In the genomic region with DNA sequence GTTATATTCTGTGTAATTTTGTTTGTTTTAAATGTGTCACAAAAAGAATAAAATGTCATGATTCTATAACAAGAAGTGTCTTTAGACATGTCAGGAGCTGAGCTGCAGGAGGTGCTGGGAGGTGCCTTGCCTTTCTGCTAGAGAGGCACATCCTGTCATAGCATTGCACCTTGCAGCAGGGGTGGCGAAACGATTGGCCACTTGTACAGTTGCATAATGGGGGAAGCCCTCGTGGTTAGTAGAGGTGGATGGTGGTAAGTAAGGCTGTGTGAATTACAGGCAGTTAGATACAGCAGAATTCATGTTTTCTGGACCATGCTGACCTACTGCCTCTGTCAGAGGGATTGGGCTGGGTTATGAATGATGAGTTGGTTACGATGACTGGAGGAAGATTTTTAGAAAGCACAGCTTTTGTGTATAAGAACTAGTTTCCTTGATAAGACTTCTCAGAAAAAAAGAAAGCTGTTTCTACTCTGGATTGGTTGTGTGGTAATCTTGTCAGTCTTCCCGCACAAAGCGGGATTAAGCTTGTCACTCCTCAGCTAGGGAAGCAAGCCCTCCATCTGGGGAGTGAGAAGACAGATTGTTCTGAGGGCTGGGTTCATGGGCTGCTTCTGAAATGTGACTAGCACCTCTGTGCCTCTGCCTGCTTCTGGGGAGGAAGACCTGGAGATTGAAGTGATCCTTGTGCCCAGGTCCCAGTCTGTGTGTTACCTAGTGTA, we compare ENCODE assay signal across 8 cellular contexts.
DNase-seq lines count a peak whose midpoint lies in the region; ATAC-seq, FAIRE-seq and TF ChIP-seq lines count a peak whose summit lies in the region.
"Had no signal": no experiment of that assay in that cellular context is flagged by ENCODE, and none has a peak within 500 bp of the region (broad histone marks: within the 10 kb centered on the region; RNA-seq: fewer than 3 reads in every experiment).

No MANE protein-coding gene starts in this region.

- no peak for TF ChIP-seq RAD21 in IMR-90 (IDR thresholded peaks at IDR 0.05; ENCODE audit: low read length)
- no peak for TF ChIP-seq RAD21 in GM12878 (IDR thresholded peaks at IDR 0.05; ENCODE audit: insufficient read depth, low read depth, low read length)

- H3K27ac ChIP-seq in IMR-90 (ENCODE audit: insufficient read depth, low read length), result no peak overlapping the region
- H3K27ac ChIP-seq in GM12878 (ENCODE audit: control insufficient read depth, insufficient read depth), result no peak overlapping the region
- peak overlapping the region; percentile 17 to 64 (median 32) for H3K27ac ChIP-seq in gastrocnemius medialis
- H3K27ac ChIP-seq: heart right ventricle had no signal

- H4K8ac ChIP-seq in IMR-90 (ENCODE audit: low read depth in 2 of 2, low read length in 2 of 2), result no peak overlapping the region

- no peak overlapping the region for H2BK120ac ChIP-seq in IMR-90 (ENCODE audit: low read depth, low read length)

- H2AK5ac ChIP-seq in IMR-90 (ENCODE audit: low read depth, low read length), result peak overlapping the region; percentile 44; the same call in 1 of the 2 replicates

- POLR2A ChIA-PET in IMR-90 (lab: Charles Lee; ENCODE audit: unreplicated experiment) (interaction anchor here (0.6 kb wide), 1 partner anchor 13 kb away, joined by 7 read pairs; no protein-coding TSS in a partner anchor), GM12878 (lab: Charles Lee) (interaction anchor here (0.5 kb wide), 1 partner anchor 579 kb away, joined by 3 read pairs; no protein-coding TSS in a partner anchor)

- no peak overlapping the region for H2BK20ac ChIP-seq in IMR-90 (ENCODE audit: low read depth, low read length)

- H3K4me2 ChIP-seq in IMR-90 (ENCODE audit: low read depth, low read length) (no peak overlapping the region), GM12878 (ENCODE audit: control insufficient read depth, insufficient read depth) (no peak overlapping the region)

- no peak overlapping the region for H4K5ac ChIP-seq in IMR-90 (ENCODE audit: low read depth, low read length)

- no peak for FAIRE-seq in GM12878 (lab: Jason Lieb, UNC)

- H3K27me3 ChIP-seq in IMR-90 (ENCODE audit: control insufficient read depth, insufficient read depth, low read length), result no peaks in the 10 kb centered on the region
- H3K27me3 ChIP-seq in GM12878 (replicated peaks in 1 of 2; ENCODE audit: control insufficient read depth in 2 of 2, insufficient read depth in 2 of 2, low read length in 1 of 2), result no peaks in the 10 kb centered on the region
- H3K27me3 ChIP-seq in gastrocnemius medialis, result no peaks in the 10 kb centered on the region
- H3K27me3 ChIP-seq: heart right ventricle had no signal

- H3K79me1 ChIP-seq in IMR-90 (ENCODE audit: low read depth in 1 of 2, low read length in 2 of 2), result peaks cover 49 to 89% of the 10 kb centered on the region in 2 experiments; a peak in 3 of 4 replicates

- no peak overlapping the region for H3K56ac ChIP-seq in IMR-90 (ENCODE audit: extremely low read depth, insufficient read depth, low read length)

- TF ChIP-seq POLR2A in IMR-90 (IDR thresholded peaks at IDR 0.05; ENCODE audit: low read depth, low read length) (no peak), GM12878 (IDR thresholded peaks at IDR 0.05; ENCODE audit: low read depth, low read length) (no peak), gastrocnemius medialis (IDR thresholded peaks at IDR 0.05) (no peak)

- H2BK15ac ChIP-seq in IMR-90 (ENCODE audit: low read depth, low read length), result no peak overlapping the region

- CTCF ChIA-PET in IMR-90 (lab: Yijun Ruan, JAX), result no interaction called here
- CTCF ChIA-PET in GM12878 (lab: Yijun Ruan, JAX), result no interaction called here

- H4K20me1 ChIP-seq in IMR-90 (ENCODE audit: insufficient read depth, low read length), result peaks cover 88% of the 10 kb centered on the region
- no peaks in the 10 kb centered on the region; the same call in 1 of the 2 replicates for H4K20me1 ChIP-seq in GM12878 (ENCODE audit: control insufficient read depth, insufficient read depth)

- peaks cover 3% of the 10 kb centered on the region; the same call in 1 of the 2 replicates for H3K4me1 ChIP-seq in IMR-90 (ENCODE audit: control insufficient read depth, insufficient read depth, low read length)
- H3K4me1 ChIP-seq in GM12878 (ENCODE audit: control insufficient read depth, insufficient read depth, low read length), result peaks cover 13% of the 10 kb centered on the region; the same call in 1 of the 2 replicates
- peaks cover 83 to 96% of the 10 kb centered on the region in 2 donors for H3K4me1 ChIP-seq in gastrocnemius medialis

- H3K36me3 ChIP-seq in IMR-90 (ENCODE audit: control insufficient read depth, insufficient read depth, low read length), result peaks cover 2% of the 10 kb centered on the region; the same call in 1 of the 2 replicates
- no peaks in the 10 kb centered on the region for H3K36me3 ChIP-seq in GM12878 (ENCODE audit: control insufficient read depth in 2 of 2, insufficient read depth in 2 of 2, low read length in 1 of 2)
- no peaks in the 10 kb centered on the region for H3K36me3 ChIP-seq in gastrocnemius medialis
- H3K36me3 ChIP-seq: heart right ventricle had no signal

- intact Hi-C loops in IMR-90 (cut with micrococcal nuclease), result no loop called here
- intact Hi-C loops in GM12878 (cut with micrococcal nuclease; ENCODE audit: unreplicated experiment), result loop anchor here (5.0 kb wide), 1 partner anchor 73 kb away; a partner anchor contains a TSS
- intact Hi-C loops in gastrocnemius medialis (cut with DNase I; ENCODE audit: low total_unique reads), result no loop called here

- DNase-seq in IMR-90 (no peak), NOMO-1 (lab: John Stamatoyannopoulos, UW; ENCODE audit: unreplicated experiment in 2 of 2) (peak; percentile 88 to 91), GM12878 (ENCODE audit: low read depth, low spot score) (no peak), gastrocnemius medialis (peak in 1 of 2 donors; percentile 51)
- DNase-seq: heart right ventricle had no signal

- H2AFZ ChIP-seq in IMR-90 (replicated peaks; ENCODE audit: low read length, poor library complexity), result no peak overlapping the region
- no peak overlapping the region for H2AFZ ChIP-seq in GM12878 (ENCODE audit: control insufficient read depth, low read depth, low read length)

- 80% methylated on average over 2 of the region's 6 CpGs; no CpG with 5 or more reads in 1 of the 2 experiments for WGBS in IMR-90 (ENCODE audit: extremely low coverage in 2 of 2, insufficient read length in 1 of 2), 2 experiments
- 74% methylated on average over 6 of the region's 6 CpGs for WGBS in GM12878 (ENCODE audit: insufficient coverage, insufficient replicate concordance, low lambda C conversion rate, missing lambda C conversion rate)

- RAD21 ChIA-PET in GM12878 (lab: Charles Lee; ENCODE audit: unreplicated experiment), result no interaction called here

- H3K9ac ChIP-seq in IMR-90 (ENCODE audit: low read depth, low read length), result no peak overlapping the region
- H3K9ac ChIP-seq in GM12878 (ENCODE audit: control insufficient read depth, insufficient read depth, low read length), result no peak overlapping the region

- H4K91ac ChIP-seq in IMR-90 (ENCODE audit: insufficient read depth, low read depth, low read length), result no peak overlapping the region

- BruUV-seq in IMR-90 (replicated peaks; lab: Mats Ljungman, UMichigan), result no TSS peak
- no TSS peak for BruUV-seq in GM12878 (replicated peaks; lab: Mats Ljungman, UMichigan)

- H2BK5ac ChIP-seq in IMR-90 (ENCODE audit: low read depth, low read length, poor library complexity, severe bottlenecking), result no peak overlapping the region

- in situ Hi-C loops in IMR-90 (cut with MboI; ENCODE audit: low sequenced_read_pairs), result no loop called here
- in situ Hi-C loops in GM12878 (cut with MboI), result no loop called here
- in situ Hi-C loops in gastrocnemius medialis (cut with MboI; ENCODE audit: low sequenced_read_pairs in 4 of 4), result no loop called here

- peaks cover 24% of the 10 kb centered on the region for H3K9me1 ChIP-seq in IMR-90 (ENCODE audit: insufficient read depth, low read length)

- TF ChIP-seq EP300 in GM12878 (IDR thresholded peaks at IDR 0.05; ENCODE audit: borderline replicate concordance in 1 of 2, control insufficient read depth in 1 of 2, low read depth in 2 of 2, low read length in 2 of 2), result no peak

- H3K4me3 ChIP-seq in IMR-90 (ENCODE audit: insufficient read depth, low read depth, low read length) (no peak overlapping the region), GM12878 (no peak overlapping the region), gastrocnemius medialis (no peak overlapping the region)
- H3K4me3 ChIP-seq: heart right ventricle had no signal

- no peak overlapping the region for H3K18ac ChIP-seq in IMR-90 (ENCODE audit: low read depth, low read length)

- ATAC-seq in IMR-90 (ENCODE audit: low read depth), result peak; percentile 24
- ATAC-seq in GM12878, result peak; percentile 60
- ATAC-seq in gastrocnemius medialis, result peak; percentile 16 to 55
- ATAC-seq in HG03175 (IDR thresholded peaks at IDR 0.05; ENCODE audit: unreplicated experiment), result no peak
- ATAC-seq in GM18519 (IDR thresholded peaks at IDR 0.05; ENCODE audit: low FRiP score, unreplicated experiment), result no peak
- no peak for ATAC-seq in HG02588 (IDR thresholded peaks at IDR 0.05; ENCODE audit: unreplicated experiment)

- H3K14ac ChIP-seq in IMR-90 (replicated peaks; ENCODE audit: low read depth, low read length), result no peak overlapping the region

- no peak overlapping the region for H2AK9ac ChIP-seq in IMR-90 (replicated peaks; ENCODE audit: low read depth, low read length, poor library complexity)

- H3K23ac ChIP-seq in IMR-90 (ENCODE audit: low read depth, low read length), result 0 out of 2 replicates have a peak overlapping the region, but pooled peaks have one; percentile 4

- peaks cover 24% of the 10 kb centered on the region for H3K79me2 ChIP-seq in GM12878 (ENCODE audit: control insufficient read depth, insufficient read depth, low read length)

- SMC1A ChIA-PET in GM12878 (lab: Charles Lee; ENCODE audit: uncharacterized antibody, unreplicated experiment), result interaction anchor here (1.5 kb wide), 1 partner anchor 39 kb away, joined by 4 read pairs; no protein-coding TSS in a partner anchor

- H3K9me3 ChIP-seq in IMR-90 (ENCODE audit: control insufficient read depth, insufficient read depth, low read length) (no peaks in the 10 kb centered on the region), GM12878 (replicated peaks; ENCODE audit: control insufficient read depth, insufficient read depth, low read length) (no peaks in the 10 kb centered on the region), gastrocnemius medialis (no peaks in the 10 kb centered on the region)
- H3K9me3 ChIP-seq: heart right ventricle had no signal

- TF ChIP-seq CTCF in IMR-90 (conservative IDR thresholded peaks at IDR 0.05; ENCODE audit: low read depth, low read length), result no peak
- TF ChIP-seq CTCF in GM12878 (IDR thresholded peaks at IDR 0.05 in 2 of 3, conservative IDR thresholded peaks at IDR 0.05 in 1 of 3; ENCODE audit: control insufficient read depth in 2 of 3, extremely low read depth in 1 of 3, insufficient read depth in 1 of 3, low read depth in 3 of 3, low read length in 3 of 3), result no peak
- no peak for TF ChIP-seq CTCF in gastrocnemius medialis (IDR thresholded peaks at IDR 0.05 in 4 of 5, conservative IDR thresholded peaks at IDR 0.05 in 1 of 5)

- dilution Hi-C loops in IMR-90 (cut with HindIII; ENCODE audit: low sequenced_read_pairs, unreplicated experiment), result no loop called here

- no peak overlapping the region for H3K4ac ChIP-seq in IMR-90 (ENCODE audit: low read depth, low read length)

TF ChIP-seq in GM12878, 131 proteins besides CTCF, POLR2A, EP300 and RAD21:
- no peak for TF ChIP-seq SUPT20H (IDR thresholded peaks at IDR 0.05; ENCODE audit: borderline replicate concordance, control insufficient read depth, low read depth, low read length)
- peak; percentile 41 for TF ChIP-seq RUNX3 (IDR thresholded peaks at IDR 0.05; ENCODE audit: low read length)
TF ChIP-seq in GM12878: peak in this region for 1.

Comparison
In these comparisons a context has a peak if more than half of its experiments do, and no peak if none do; other contexts are left out.
1. ATAC-seq: peak in IMR-90 (single experiment), GM12878 (single experiment) and gastrocnemius medialis (2 of 2); none in HG03175 (single experiment), GM18519 (single experiment) and HG02588 (single experiment).
2. DNase-seq: peak in NOMO-1 (2 of 2); none in IMR-90 (single experiment) and GM12878 (single experiment).
3. H3K27ac ChIP-seq: peak in gastrocnemius medialis (4 of 4); none in IMR-90 (single experiment) and GM12878 (single experiment).